ENCODE assay signal across 1 cellular context in genomic region chr1:36055706-36056105, GRCh38.
TF ChIP-seq lines count a peak whose summit lies in the region.

No MANE protein-coding gene starts in this region.

TF ChIP-seq in HCT116, 20 proteins besides CTCF, POLR2A, EP300 and RAD21 (continued from another document):
- TF ChIP-seq MAX (IDR thresholded peaks at IDR 0.05) (no peak), FOSL1 (IDR thresholded peaks at IDR 0.05; ENCODE audit: low read depth) (no peak), TCF7L2 (IDR thresholded peaks at IDR 0.05; ENCODE audit: borderline replicate concordance, extremely low read depth, insufficient read depth, insufficient read length) (no peak), SIN3A (IDR thresholded peaks at IDR 0.05; ENCODE audit: low read depth) (no peak), YY1 (IDR thresholded peaks at IDR 0.05; ENCODE audit: extremely low read depth, insufficient replicate concordance, low read depth, low read length) (no peak), ZBTB33 (IDR thresholded peaks at IDR 0.05; ENCODE audit: extremely low read depth, insufficient replicate concordance, low read length) (no peak)
